21 cellular contexts compared by ENCODE assay signal in genomic region chr5:36932056-36932455, GRCh38. TPM values are rescaled to one million over a fixed set of nuclear protein-coding genes. Genes with fewer than 3 reads are reported as not detected.
DNase-seq lines count a peak whose midpoint lies in the region; ATAC-seq and TF ChIP-seq lines count a peak whose summit lies in the region.
"Had no signal": no experiment of that assay in that cellular context is flagged by ENCODE, and none has a peak within 500 bp of the region (broad histone marks: within the 10 kb centered on the region; RNA-seq: fewer than 3 reads in every experiment).

No MANE protein-coding gene starts in this region.

- H3K27ac ChIP-seq in CD8-positive, alpha-beta memory T cell (ENCODE audit: low read depth, low read length) = no peak overlapping the region
- no peak overlapping the region for H3K27ac ChIP-seq in testis
- H3K27ac ChIP-seq: 22Rv1, A549, C4-2B, GM23248 had no signal

- H3K4me3 Mint-ChIP-seq in activated T-cell treated with anti-CD3 and anti-CD28 coated beads, Interleukin-2, amount 50 U/mL, for 72 hours = no peak overlapping the region
- no peak overlapping the region for H3K4me3 Mint-ChIP-seq in activated T-cell treated with anti-CD3 and anti-CD28 coated beads, Interleukin-2, amount 50 U/mL, for 24 hours
- peak overlapping the region in 4 of 7 donors; percentile 1 to 41 (median 25) for H3K4me3 Mint-ChIP-seq in CD8-positive, alpha-beta memory T cell
- H3K4me3 Mint-ChIP-seq in WTC11 = no peak overlapping the region
- H3K4me3 Mint-ChIP-seq in immature natural killer cell = peak overlapping the region in 4 of 5 donors; percentile 7 to 56 (median 44)
- H3K4me3 Mint-ChIP-seq: CD8-positive, alpha-beta T cell; HFFc6 had no signal

- H3K36me3 Mint-ChIP-seq in activated T-cell treated with anti-CD3 and anti-CD28 coated beads, Interleukin-2, amount 50 U/mL, for 72 hours (ENCODE audit: insufficient read depth in 2 of 2) = no peaks in the 10 kb centered on the region
- H3K36me3 Mint-ChIP-seq in activated T-cell treated with anti-CD3 and anti-CD28 coated beads, Interleukin-2, amount 50 U/mL, for 24 hours (ENCODE audit: low read depth) = peaks cover 2% of the 10 kb centered on the region
- peaks cover 1 to 5% (median 3%) of the 10 kb centered on the region in 3 donors for H3K36me3 Mint-ChIP-seq in CD8-positive, alpha-beta memory T cell
- H3K36me3 Mint-ChIP-seq in WTC11 (no peaks in the 10 kb centered on the region), immature natural killer cell (no peaks in the 10 kb centered on the region)
- H3K36me3 Mint-ChIP-seq: CD8-positive, alpha-beta T cell had no signal

- H3K27ac Mint-ChIP-seq in activated T-cell treated with anti-CD3 and anti-CD28 coated beads, Interleukin-2, amount 50 U/mL, for 72 hours = peak overlapping the region; percentile 54
- H3K27ac Mint-ChIP-seq in activated T-cell treated with anti-CD3 and anti-CD28 coated beads, Interleukin-2, amount 50 U/mL, for 24 hours = no peak overlapping the region
- peak overlapping the region in 1 of 8 donors; percentile 50 for H3K27ac Mint-ChIP-seq in CD8-positive, alpha-beta memory T cell
- H3K27ac Mint-ChIP-seq in WTC11 (peak overlapping the region; percentile 51; the same call in 1 of the 2 replicates), immature natural killer cell (peak overlapping the region in 2 of 6 donors; percentile 17 to 41)
- H3K27ac Mint-ChIP-seq: CD8-positive, alpha-beta T cell; HFFc6 had no signal

- H3K9me3 ChIP-seq in CD8-positive, alpha-beta memory T cell (ENCODE audit: low read length) = no peaks in the 10 kb centered on the region
- H3K9me3 ChIP-seq in testis = no peaks in the 10 kb centered on the region
- H3K9me3 ChIP-seq: A549 had no signal

- H3K36me3 ChIP-seq in CD8-positive, alpha-beta memory T cell (ENCODE audit: insufficient read depth, low read length) = no peaks in the 10 kb centered on the region
- no peaks in the 10 kb centered on the region for H3K36me3 ChIP-seq in testis (ENCODE audit: low read depth, missing control alignments)

- no peak for TF ChIP-seq CTCF in WTC11 (IDR thresholded peaks at IDR 0.05)
- TF ChIP-seq CTCF in testis (IDR thresholded peaks at IDR 0.05) = no peak

- ATAC-seq in activated T-cell treated with anti-CD3 and anti-CD28 coated beads, Interleukin-2, amount 50 U/mL, for 72 hours (replicated peaks in 1 of 2) = no peak
- ATAC-seq in WTC11 (no peak), HG03280 (IDR thresholded peaks at IDR 0.05; ENCODE audit: unreplicated experiment) (no peak)
- ATAC-seq: A549; CD8-positive, alpha-beta T cell had no signal

- CTCF ChIA-PET in CD8-positive, alpha-beta memory T cell (lab: Charles Lee) = no interaction called here
- CTCF ChIA-PET in WTC11 (lab: Charles Lee) = no interaction called here

- 84 to 95% methylated on average over 4 of the region's 4 CpGs for WGBS in testis, 2 donors

- peaks cover 40% of the 10 kb centered on the region for H3K4me1 ChIP-seq in CD8-positive, alpha-beta memory T cell (ENCODE audit: insufficient read depth, low read length)
- H3K4me1 ChIP-seq in testis = no peaks in the 10 kb centered on the region

- H3K27me3 Mint-ChIP-seq in activated T-cell treated with anti-CD3 and anti-CD28 coated beads, Interleukin-2, amount 50 U/mL, for 72 hours (ENCODE audit: low read depth) = no peaks in the 10 kb centered on the region
- H3K27me3 Mint-ChIP-seq in activated T-cell treated with anti-CD3 and anti-CD28 coated beads, Interleukin-2, amount 50 U/mL, for 24 hours = no peaks in the 10 kb centered on the region
- no peaks in the 10 kb centered on the region for H3K27me3 Mint-ChIP-seq in CD8-positive, alpha-beta memory T cell
- no peaks in the 10 kb centered on the region for H3K27me3 Mint-ChIP-seq in WTC11 (ENCODE audit: low read depth)
- peaks cover 0 to 4% (median 0%) of the 10 kb centered on the region in 3 donors for H3K27me3 Mint-ChIP-seq in immature natural killer cell (ENCODE audit: low read depth in 3 of 3)

- H3K4me1 Mint-ChIP-seq in activated T-cell treated with anti-CD3 and anti-CD28 coated beads, Interleukin-2, amount 50 U/mL, for 72 hours (ENCODE audit: low read depth) = peaks cover 72% of the 10 kb centered on the region
- H3K4me1 Mint-ChIP-seq in activated T-cell treated with anti-CD3 and anti-CD28 coated beads, Interleukin-2, amount 50 U/mL, for 24 hours (ENCODE audit: low read depth) = peaks cover 82% of the 10 kb centered on the region
- peaks cover 90 to 97% (median 97%) of the 10 kb centered on the region in 3 donors for H3K4me1 Mint-ChIP-seq in CD8-positive, alpha-beta memory T cell
- H3K4me1 Mint-ChIP-seq in WTC11 (peaks cover 10% of the 10 kb centered on the region), immature natural killer cell (peaks cover 92 to 100% of the 10 kb centered on the region in 2 donors)

- H3K27me3 ChIP-seq in CD8-positive, alpha-beta memory T cell (ENCODE audit: insufficient read depth, low read length, poor library complexity, severe bottlenecking) = no peaks in the 10 kb centered on the region
- H3K27me3 ChIP-seq in testis = no peaks in the 10 kb centered on the region

- H3K9me3 Mint-ChIP-seq in activated T-cell treated with anti-CD3 and anti-CD28 coated beads, Interleukin-2, amount 50 U/mL, for 72 hours = no peaks in the 10 kb centered on the region
- H3K9me3 Mint-ChIP-seq in activated T-cell treated with anti-CD3 and anti-CD28 coated beads, Interleukin-2, amount 50 U/mL, for 24 hours = no peaks in the 10 kb centered on the region
- H3K9me3 Mint-ChIP-seq in CD8-positive, alpha-beta memory T cell = no peaks in the 10 kb centered on the region
- no peaks in the 10 kb centered on the region for H3K9me3 Mint-ChIP-seq in WTC11
- H3K9me3 Mint-ChIP-seq in immature natural killer cell = no peaks in the 10 kb centered on the region
- H3K9me3 Mint-ChIP-seq: CD8-positive, alpha-beta T cell; HFFc6 had no signal

- POLR2A ChIA-PET in CD8-positive, alpha-beta memory T cell (lab: Charles Lee) = no interaction called here
- POLR2A ChIA-PET in WTC11 (lab: Charles Lee) = no interaction called here

- no peak overlapping the region for H3K4me3 ChIP-seq in CD8-positive, alpha-beta memory T cell (ENCODE audit: low read length)
- no peak overlapping the region for H3K4me3 ChIP-seq in testis
- H3K4me3 ChIP-seq: A549, GM23248 had no signal

- intact Hi-C loops in testis (cut with DNase I; ENCODE audit: low total_unique reads) = no loop called here

- DNase-seq in activated T-cell treated with anti-CD3 and anti-CD28 coated beads, Interleukin-2, amount 50 U/mL, for 72 hours = no peak
- no peak for DNase-seq in activated T-cell treated with anti-CD3 and anti-CD28 coated beads, Interleukin-2, amount 50 U/mL, for 24 hours
- DNase-seq in CD8-positive, alpha-beta memory T cell = no peak
- DNase-seq in WTC11 (ENCODE audit: low spot score) (no peak), immature natural killer cell (no peak), testis (no peak), EL (no peak)
- DNase-seq: AML-193; CD8-positive, alpha-beta T cell; COR-L47; DMS153; DMS79; GF-D8; GM23248; HCEC 1CT; HFFc6; KG1 had no signal

- TF ChIP-seq POLR2A in testis (IDR thresholded peaks at IDR 0.05) = no peak

TF ChIP-seq in WTC11, 78 proteins besides CTCF, POLR2A, EP300 and RAD21 (continues in another document):
- TF ChIP-seq ESRRA (CRISPR knock-in tag; IDR thresholded peaks at IDR 0.05; ENCODE audit: borderline replicate concordance) = no peak
- TF ChIP-seq FOXK1 (CRISPR knock-in tag; IDR thresholded peaks at IDR 0.05) = no peak
- TF ChIP-seq, protein P1, sequence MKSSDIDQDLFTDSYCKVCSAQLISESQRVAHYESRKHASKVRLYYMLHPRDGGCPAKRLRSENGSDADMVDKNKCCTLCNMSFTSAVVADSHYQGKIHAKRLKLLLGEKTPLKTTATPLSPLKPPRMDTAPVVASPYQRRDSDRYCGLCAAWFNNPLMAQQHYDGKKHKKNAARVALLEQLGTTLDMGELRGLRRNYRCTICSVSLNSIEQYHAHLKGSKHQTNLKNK (CRISPR knock-in tag; IDR thresholded peaks at IDR 0.05) = no peak
- TF ChIP-seq SOX15 (CRISPR knock-in tag; IDR thresholded peaks at IDR 0.05) = no peak
- no peak for TF ChIP-seq CREM (CRISPR knock-in tag; IDR thresholded peaks at IDR 0.05)
- TF ChIP-seq, protein P2, sequence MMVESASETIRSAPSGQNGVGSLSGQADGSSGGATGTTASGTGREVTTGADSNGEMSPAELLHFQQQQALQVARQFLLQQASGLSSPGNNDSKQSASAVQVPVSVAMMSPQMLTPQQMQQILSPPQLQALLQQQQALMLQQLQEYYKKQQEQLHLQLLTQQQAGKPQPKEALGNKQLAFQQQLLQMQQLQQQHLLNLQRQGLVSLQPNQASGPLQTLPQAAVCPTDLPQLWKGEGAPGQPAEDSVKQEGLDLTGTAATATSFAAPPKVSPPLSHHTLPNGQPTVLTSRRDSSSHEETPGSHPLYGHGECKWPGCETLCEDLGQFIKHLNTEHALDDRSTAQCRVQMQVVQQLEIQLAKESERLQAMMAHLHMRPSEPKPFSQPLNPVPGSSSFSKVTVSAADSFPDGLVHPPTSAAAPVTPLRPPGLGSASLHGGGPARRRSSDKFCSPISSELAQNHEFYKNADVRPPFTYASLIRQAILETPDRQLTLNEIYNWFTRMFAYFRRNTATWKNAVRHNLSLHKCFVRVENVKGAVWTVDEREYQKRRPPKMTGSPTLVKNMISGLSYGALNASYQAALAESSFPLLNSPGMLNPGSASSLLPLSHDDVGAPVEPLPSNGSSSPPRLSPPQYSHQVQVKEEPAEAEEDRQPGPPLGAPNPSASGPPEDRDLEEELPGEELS (CRISPR knock-in tag; IDR thresholded peaks at IDR 0.05) = no peak
- TF ChIP-seq HMGA2 (CRISPR knock-in tag; IDR thresholded peaks at IDR 0.05) = no peak
- no peak for TF ChIP-seq NFATC4 (CRISPR knock-in tag; IDR thresholded peaks at IDR 0.05)

RNA-seq across cellular contexts. Expression of gene NIPBL, which starts 55.5 kb away (rescaled TPM):
- total RNA-seq in activated T-cell treated with anti-CD3 and anti-CD28 coated beads, Interleukin-2, amount 50 U/mL, for 72 hours = 10 to 100 TPM; 56.3 to 60.9 TPM
- total RNA-seq in CD8-positive, alpha-beta memory T cell = 10 to 100 TPM; 47.3 to 55.0 TPM
- 36.4 TPM for polyA plus RNA-seq in CD8-positive, alpha-beta memory T cell
- total RNA-seq in WTC11 (2021) = 45.8 to 52.8 TPM (median 48.3 TPM) in 3 replicates
- 10 to 100 TPM in 2 of 3 donors, 1 to 10 TPM in 1; 4.9 to 42.5 (median 11.6) TPM for polyA plus RNA-seq in immature natural killer cell
- total RNA-seq in testis = 10 to 100 TPM; 76.6 to 80.2 TPM
- 13.8 TPM for polyA plus RNA-seq in testis (ENCODE audit: insufficient read depth, low read depth, low replicate concordance)

Comparison
In these comparisons a context has a peak if more than half of its experiments do, and no peak if none do; other contexts are left out.
1. H3K4me3 Mint-ChIP-seq: peak in CD8-positive, alpha-beta memory T cell (4 of 7) and immature natural killer cell (4 of 5); none in activated T-cell treated with anti-CD3 and anti-CD28 coated beads, Interleukin-2, amount 50 U/mL, for 72 hours (0 of 2), activated T-cell treated with anti-CD3 and anti-CD28 coated beads, Interleukin-2, amount 50 U/mL, for 24 hours (single experiment) and WTC11 (single experiment).